10 cellular contexts compared by ENCODE assay signal in genomic region chr21:38297193-38297592, GRCh38. TPM values are rescaled to one million over a fixed set of nuclear protein-coding genes. Genes with fewer than 3 reads are reported as not detected.
DNase-seq lines count a peak whose midpoint lies in the region; ATAC-seq and TF ChIP-seq lines count a peak whose summit lies in the region.
"Had no signal": no experiment of that assay in that cellular context is flagged by ENCODE, and none has a peak within 500 bp of the region (broad histone marks: within the 10 kb centered on the region; RNA-seq: fewer than 3 reads in every experiment).

No MANE protein-coding gene starts in this region.

- H3K27ac Mint-ChIP-seq in T-cell (peak overlapping the region; percentile 81 to 84), immature natural killer cell (no peak overlapping the region)
- H3K27ac Mint-ChIP-seq in activated CD4-positive, alpha-beta memory T cell treated with anti-CD3 and anti-CD28 coated beads, Interleukin-2, amount 10 ng/mL, durations not matched to agents 7 days and 5 days: no peak overlapping the region

- ATAC-seq in T-cell (replicated peaks in 1 of 4): peak in 1 of 4 experiments; percentile 50

- H3K4me1 Mint-ChIP-seq in T-cell: peaks cover 62 to 66% (median 63%) of the 10 kb centered on the region in 3 donors
- H3K4me1 Mint-ChIP-seq in activated CD4-positive, alpha-beta memory T cell treated with anti-CD3 and anti-CD28 coated beads, Interleukin-2, amount 10 ng/mL, durations not matched to agents 7 days and 5 days: peaks cover 10% of the 10 kb centered on the region
- H3K4me1 Mint-ChIP-seq in immature natural killer cell: no peaks in the 10 kb centered on the region

- TF ChIP-seq EP300 in transverse colon (IDR thresholded peaks at IDR 0.05; ENCODE audit: low read depth): no peak

- H3K4me1 ChIP-seq in GM23248 (ENCODE audit: insufficient read depth): peaks cover 38% of the 10 kb centered on the region
- peaks cover 12 to 15% (median 12%) of the 10 kb centered on the region in 3 donors for H3K4me1 ChIP-seq in skeletal muscle tissue (ENCODE audit: control insufficient read depth in 3 of 3, insufficient read depth in 3 of 3, low read length in 3 of 3)
- H3K4me1 ChIP-seq in transverse colon: peaks cover 0 to 13% (median 6%) of the 10 kb centered on the region in 4 donors

- H3K9me3 ChIP-seq in GM23248 (ENCODE audit: low read depth) (no peaks in the 10 kb centered on the region), skeletal muscle tissue (ENCODE audit: control insufficient read depth in 3 of 3, low read length in 3 of 3) (no peaks in the 10 kb centered on the region), transverse colon (no peaks in the 10 kb centered on the region)

- in situ Hi-C loops in GM23248 (cut with MboI): no loop called here
- in situ Hi-C loops in transverse colon (cut with MboI; ENCODE audit: low pct_ligation_motif_present in 1 of 4, low pct_unique_long_range_greater_than_20kb in 1 of 4, low sequenced_read_pairs in 3 of 4): no loop called here

- WGBS in GM23248 (ENCODE audit: low coverage in 1 of 2, low lambda C conversion rate in 2 of 2, missing lambda C conversion rate in 2 of 2), 2 experiments: 18 to 30% methylated on average over 2 of the region's 2 CpGs
- WGBS in transverse colon (ENCODE audit: low coverage in 1 of 2), 2 donors: 55% methylated on average over 2 of the region's 2 CpGs; no CpG with 5 or more reads in 1 of the 2 donors

- POLR2A ChIA-PET in T-cell (lab: Charles Lee): interaction anchor here in 1 of 2 donors (0.5 kb wide), 1 partner anchor 52 kb away, joined by 3 read pairs; no protein-coding TSS in a partner anchor
- POLR2A ChIA-PET in activated CD4-positive, alpha-beta memory T cell treated with anti-CD3 and anti-CD28 coated beads, Interleukin-2, amount 10 ng/mL, durations not matched to agents 7 days and 5 days (lab: Charles Lee): no interaction called here

- H3K4me3 ChIP-seq in GM23248 (no peak overlapping the region), skeletal muscle tissue (ENCODE audit: low read length in 3 of 3) (no peak overlapping the region), transverse colon (no peak overlapping the region)
- H3K4me3 ChIP-seq: lung had no signal

- H2AFZ ChIP-seq in GM23248: peak overlapping the region; percentile 17; the same call in 1 of the 2 replicates

- CTCF ChIA-PET in T-cell (lab: Charles Lee): no interaction called here
- CTCF ChIA-PET in activated CD4-positive, alpha-beta memory T cell treated with anti-CD3 and anti-CD28 coated beads, Interleukin-2, amount 10 ng/mL, durations not matched to agents 7 days and 5 days (lab: Charles Lee): no interaction called here

- DNase-seq in GM23248 (peak; percentile 62), T-cell (no peak), globus pallidus (ENCODE audit: low spot score) (peak; percentile 8), transverse colon (no peak), NCI-H1092 (lab: John Stamatoyannopoulos, UW) (no peak), immature natural killer cell (no peak)
- no peak for DNase-seq in activated CD4-positive, alpha-beta memory T cell treated with anti-CD3 and anti-CD28 coated beads, Interleukin-2, amount 10 ng/mL, durations not matched to agents 7 days and 5 days
- DNase-seq: cortex of kidney had no signal

- peak overlapping the region; percentile 63 for H3K4me2 ChIP-seq in GM23248 (ENCODE audit: unreplicated experiment)

- H3K9ac ChIP-seq in GM23248 (peak overlapping the region; percentile 23; the same call in 1 of the 2 replicates), skeletal muscle tissue (ENCODE audit: low read depth in 1 of 3, low read length in 3 of 3) (no peak overlapping the region)

- H3K27me3 ChIP-seq in GM23248 (replicated peaks; ENCODE audit: insufficient read depth) (no peaks in the 10 kb centered on the region), skeletal muscle tissue (ENCODE audit: control insufficient read depth in 3 of 3, insufficient read depth in 3 of 3, low read length in 3 of 3) (peaks cover 0 to 4% (median 0%) of the 10 kb centered on the region in 3 donors), transverse colon (no peaks in the 10 kb centered on the region)

- H3K79me2 ChIP-seq in GM23248 (ENCODE audit: insufficient read depth): no peaks in the 10 kb centered on the region

- H3K9me3 Mint-ChIP-seq in T-cell (no peaks in the 10 kb centered on the region), immature natural killer cell (peaks cover 0 to 3% (median 0%) of the 10 kb centered on the region in 6 donors)
- H3K9me3 Mint-ChIP-seq in activated CD4-positive, alpha-beta memory T cell treated with anti-CD3 and anti-CD28 coated beads, Interleukin-2, amount 10 ng/mL, durations not matched to agents 7 days and 5 days: no peaks in the 10 kb centered on the region

- H4K20me1 ChIP-seq in GM23248 (ENCODE audit: insufficient read depth): no peaks in the 10 kb centered on the region

- H3K27me3 Mint-ChIP-seq in T-cell (peaks cover 0 to 10% of the 10 kb centered on the region in 2 donors), immature natural killer cell (ENCODE audit: low read depth in 3 of 3) (peaks cover 0 to 12% (median 4%) of the 10 kb centered on the region in 3 donors)
- H3K27me3 Mint-ChIP-seq in activated CD4-positive, alpha-beta memory T cell treated with anti-CD3 and anti-CD28 coated beads, Interleukin-2, amount 10 ng/mL, durations not matched to agents 7 days and 5 days: no peaks in the 10 kb centered on the region

- intact Hi-C loops in transverse colon (cut with DNase I; ENCODE audit: low total_unique reads): no loop called here

- TF ChIP-seq CTCF in transverse colon (IDR thresholded peaks at IDR 0.05): no peak

- no peak for TF ChIP-seq POLR2A in transverse colon (IDR thresholded peaks at IDR 0.05)

- H3K36me3 ChIP-seq in GM23248 (ENCODE audit: low read depth) (no peaks in the 10 kb centered on the region), skeletal muscle tissue (ENCODE audit: control insufficient read depth in 3 of 3, insufficient read depth in 3 of 3, low read length in 3 of 3) (no peaks in the 10 kb centered on the region), transverse colon (no peaks in the 10 kb centered on the region)

- H3K27ac ChIP-seq in GM23248 (peak overlapping the region; percentile 55), skeletal muscle tissue (ENCODE audit: low read depth, low read length) (peak overlapping the region; percentile 62), transverse colon (no peak overlapping the region)

- no peaks in the 10 kb centered on the region for H3K36me3 Mint-ChIP-seq in T-cell
- H3K36me3 Mint-ChIP-seq in activated CD4-positive, alpha-beta memory T cell treated with anti-CD3 and anti-CD28 coated beads, Interleukin-2, amount 10 ng/mL, durations not matched to agents 7 days and 5 days (ENCODE audit: low read depth): no peaks in the 10 kb centered on the region
- no peaks in the 10 kb centered on the region for H3K36me3 Mint-ChIP-seq in immature natural killer cell

- peak overlapping the region in 1 of 3 donors; percentile 66 for H3K4me3 Mint-ChIP-seq in T-cell
- H3K4me3 Mint-ChIP-seq in activated CD4-positive, alpha-beta memory T cell treated with anti-CD3 and anti-CD28 coated beads, Interleukin-2, amount 10 ng/mL, durations not matched to agents 7 days and 5 days: no peak overlapping the region
- no peak overlapping the region for H3K4me3 Mint-ChIP-seq in immature natural killer cell

- peaks cover 25% of the 10 kb centered on the region for H3F3A ChIP-seq in GM23248 (ENCODE audit: insufficient read depth)

- no peaks in the 10 kb centered on the region for H3K9me2 ChIP-seq in GM23248 (ENCODE audit: insufficient read depth)

RNA-seq across cellular contexts. Expression of gene KCNJ15, which starts 40.4 kb away (rescaled TPM):
- total RNA-seq in GM23248 (2014; rRNA removed; shearing (Covaris generic)): 1.2 and 2.1 TPM in 2 replicates
- polyA plus RNA-seq in GM23248 (2016; fragmentation: Nextera tagmentation; extraction: Ambion mirVana) (2.1 and 2.3 TPM in 2 replicates), immature natural killer cell (not detected)
- total RNA-seq in T-cell (under 1 TPM; 0.09 to 0.66 (median 0.43) TPM), skeletal muscle tissue (0.52 TPM), transverse colon (under 1 TPM in 2 of 4 donors, not detected in 2; 0.14 to 0.16 TPM)
- total RNA-seq in activated CD4-positive, alpha-beta memory T cell treated with anti-CD3 and anti-CD28 coated beads, Interleukin-2, amount 10 ng/mL, durations not matched to agents 7 days and 5 days: not detected

Comparison
In these comparisons a context has a peak if more than half of its experiments do, and no peak if none do; other contexts are left out.
1. DNase-seq: peak in GM23248 (single experiment) and globus pallidus (single experiment); none in T-cell (0 of 34), transverse colon (single experiment), NCI-H1092 (single experiment), activated CD4-positive, alpha-beta memory T cell treated with anti-CD3 and anti-CD28 coated beads, Interleukin-2, amount 10 ng/mL, durations not matched to agents 7 days and 5 days (single experiment) and immature natural killer cell (0 of 3).
2. H3K27ac ChIP-seq: peak in GM23248 (single experiment) and skeletal muscle tissue (single experiment); none in transverse colon (0 of 4).
3. H3K27ac Mint-ChIP-seq: peak in T-cell (2 of 2); none in activated CD4-positive, alpha-beta memory T cell treated with anti-CD3 and anti-CD28 coated beads, Interleukin-2, amount 10 ng/mL, durations not matched to agents 7 days and 5 days (single experiment) and immature natural killer cell (0 of 6).